ENCODE assay signal across 8 cellular contexts in the genomic region with DNA sequence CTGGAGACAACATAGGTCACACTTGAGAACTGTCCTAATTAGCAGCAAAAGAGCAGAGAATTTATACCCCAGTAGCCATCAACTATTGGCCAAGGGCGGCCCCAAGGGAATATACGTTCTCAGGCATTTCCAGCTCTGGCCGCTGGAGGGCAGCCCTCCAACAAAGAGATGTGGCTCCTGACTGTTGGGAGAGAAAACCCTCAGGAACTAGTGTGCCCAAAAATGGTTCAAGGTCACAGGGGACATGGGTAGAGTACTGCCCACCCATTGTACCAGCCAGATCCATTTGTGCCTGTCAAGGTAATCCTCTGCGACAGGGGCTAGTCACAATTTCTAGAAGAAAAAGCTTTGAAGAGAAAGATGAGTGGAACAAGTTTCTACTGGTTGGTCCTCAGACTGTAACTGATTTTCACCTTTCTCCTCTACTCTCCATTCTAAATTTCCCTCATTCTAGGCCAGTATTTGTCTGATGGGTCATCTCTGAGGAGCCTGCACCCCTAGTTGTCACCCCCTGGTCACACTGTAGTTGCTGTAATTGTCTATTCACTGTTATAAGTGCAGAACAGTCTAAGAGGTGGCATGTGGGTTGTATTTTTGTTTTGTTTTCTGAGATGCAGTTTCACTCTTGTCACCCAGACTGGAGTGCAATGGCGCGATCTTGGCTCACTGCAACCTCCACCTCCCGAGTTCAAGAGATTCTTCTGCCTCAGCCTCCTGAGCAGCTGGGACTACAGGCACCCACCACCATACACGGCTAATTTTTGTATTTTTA. TPM values are rescaled to one million over a fixed set of nuclear protein-coding genes. Genes with fewer than 3 reads are reported as not detected.
DNase-seq lines count a peak whose midpoint lies in the region; ATAC-seq lines count a peak whose summit lies in the region.

No MANE protein-coding gene starts in this region.

- H3K4me3 ChIP-seq in mesendoderm (ENCODE audit: low read length), result no peak overlapping the region

- peak; percentile 78 for DNase-seq in AG20443 (ENCODE audit: low spot score)
- DNase-seq in NCI-H446 (lab: John Stamatoyannopoulos, UW), result peak; percentile 33 to 75
- DNase-seq in activated CD4-positive, alpha-beta T cell treated with anti-CD3 and anti-CD28 coated beads, Interleukin-2, amount 50 U/mL, for 24 hours (ENCODE audit: low read depth in 1 of 2, low spot score in 1 of 2), result peak; percentile 48 to 60
- peak; percentile 28 to 65 for DNase-seq in dermis microvascular lymphatic vessel endothelial cell (ENCODE audit: low read depth in 2 of 2)
- DNase-seq in mesendoderm, result peak; percentile 76
- DNase-seq in stimulated activated CD8-positive, alpha-beta memory T cell treated with anti-CD3 and anti-CD28 coated beads, Interleukin-4, amount 100 ng/mL, for 1 hour (ENCODE audit: low read depth in 2 of 2, low spot score in 1 of 2), result peak; percentile 41 to 57

- H2AK5ac ChIP-seq in mesendoderm (ENCODE audit: low read length), result no peak overlapping the region

- H3K56ac ChIP-seq in mesendoderm (ENCODE audit: low read length), result no peak overlapping the region

- no peak overlapping the region for H3K4me2 ChIP-seq in mesendoderm (ENCODE audit: low read length)

- ATAC-seq in GM18909 (IDR thresholded peaks at IDR 0.05; ENCODE audit: poor library complexity, unreplicated experiment) (peak; percentile 95), HG03280 (IDR thresholded peaks at IDR 0.05; ENCODE audit: unreplicated experiment) (peak; percentile 83)

- no peak overlapping the region for H3K4ac ChIP-seq in mesendoderm (ENCODE audit: low read depth, low read length)

- H3K18ac ChIP-seq in mesendoderm (ENCODE audit: low read length), result no peak overlapping the region

- no CpG with 5 or more reads among the region's 8 CpGs for WGBS in mesendoderm (ENCODE audit: extremely low coverage, insufficient coverage, low lambda C conversion rate)

- H4K5ac ChIP-seq in mesendoderm (ENCODE audit: low read length), result no peak overlapping the region

- no peak overlapping the region for H2BK120ac ChIP-seq in mesendoderm (ENCODE audit: low read depth, low read length)

- H2BK5ac ChIP-seq in mesendoderm (ENCODE audit: low read length), result no peak overlapping the region

- H3K4me1 ChIP-seq in mesendoderm (ENCODE audit: control insufficient read depth, low read depth, low read length), result no peaks in the 10 kb centered on the region

- no peaks in the 10 kb centered on the region for H3K79me1 ChIP-seq in mesendoderm (ENCODE audit: low read length)

- no peaks in the 10 kb centered on the region for H3K27me3 ChIP-seq in mesendoderm (ENCODE audit: insufficient read depth, low read length, poor library complexity)

- H4K8ac ChIP-seq in mesendoderm (ENCODE audit: low read depth, low read length), result no peak overlapping the region

- no peak overlapping the region for H3K23ac ChIP-seq in mesendoderm (ENCODE audit: low read length)

- H3K27ac ChIP-seq in mesendoderm (ENCODE audit: low read depth, low read length), result no peak overlapping the region

- H2BK15ac ChIP-seq in mesendoderm (replicated peaks; ENCODE audit: low read depth), result no peak overlapping the region

- H3K79me2 ChIP-seq in mesendoderm (ENCODE audit: control insufficient read depth, insufficient read depth, low read length), result no peaks in the 10 kb centered on the region

- no peak overlapping the region for H3K9ac ChIP-seq in mesendoderm (ENCODE audit: low read length)

- no peaks in the 10 kb centered on the region for H3K36me3 ChIP-seq in mesendoderm (ENCODE audit: control insufficient read depth, insufficient read depth, low read length)

RNA-seq across cellular contexts. Expression of a gene that starts 14.7 kb away (rescaled TPM):
- not detected in 2 replicates for total RNA-seq in dermis microvascular lymphatic vessel endothelial cell
- polyA plus RNA-seq in mesendoderm (2013, experiment 1 of 2), result not detected
- polyA plus RNA-seq in mesendoderm (2013, experiment 2 of 2), result not detected
